ENCODE assay signal across 29 cellular contexts in the genomic region with DNA sequence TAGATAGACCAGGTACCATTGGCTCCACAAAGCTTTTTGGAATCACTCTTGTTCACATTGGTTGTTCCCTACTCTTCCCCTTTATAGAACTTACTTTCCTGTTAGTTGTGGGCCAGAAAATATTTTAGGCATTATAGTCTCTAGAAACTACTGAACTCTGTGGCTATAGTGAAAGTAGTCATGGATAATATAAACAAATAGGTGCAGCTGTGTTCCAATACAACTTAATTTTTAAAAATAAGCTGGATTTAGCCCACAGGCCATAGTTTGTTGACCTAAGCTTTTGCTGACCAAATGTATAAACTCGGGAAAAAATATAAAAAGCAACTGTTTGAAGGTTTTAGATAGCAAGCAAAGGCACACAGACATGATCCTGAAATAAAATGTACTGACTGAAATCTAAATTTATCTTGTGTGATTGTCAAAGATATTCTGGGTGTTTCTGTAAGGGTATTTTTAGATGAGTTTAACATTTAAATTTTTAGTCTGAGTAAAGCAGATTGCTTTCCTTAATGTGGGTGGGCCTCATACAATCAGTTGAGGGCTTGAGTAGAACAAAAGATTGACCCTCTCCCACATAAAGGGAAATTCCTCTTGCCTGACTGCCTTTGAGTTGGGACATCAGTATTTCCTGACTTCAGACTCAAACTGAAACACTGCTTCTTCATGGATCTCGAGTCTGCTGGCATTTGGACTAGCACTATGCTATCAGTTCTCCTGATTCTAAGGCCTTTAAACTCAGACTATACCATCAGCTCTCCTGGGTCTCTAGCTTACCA. TPM values are rescaled to one million over a fixed set of nuclear protein-coding genes. Genes with fewer than 3 reads are reported as not detected.
DNase-seq lines count a peak whose midpoint lies in the region; ATAC-seq and TF ChIP-seq lines count a peak whose summit lies in the region.
"Had no signal": no experiment of that assay in that cellular context is flagged by ENCODE, and none has a peak within 500 bp of the region (broad histone marks: within the 10 kb centered on the region; RNA-seq: fewer than 3 reads in every experiment).

No MANE protein-coding gene starts in this region.

- no peak overlapping the region for H3K27ac ChIP-seq in mesenchymal stem cell (ENCODE audit: low read length, poor library complexity, severe bottlenecking)
- peak overlapping the region; percentile 68 to 82 for H3K27ac ChIP-seq in aorta (ENCODE audit: low read depth in 1 of 2, low read length in 2 of 2)
- H3K27ac ChIP-seq: adrenal gland, esophagus muscularis mucosa, hepatocyte, parathyroid adenoma, testis, uterus had no signal

- H3K4me2 ChIP-seq in mesenchymal stem cell (ENCODE audit: low read length, poor library complexity, severe bottlenecking): no peak overlapping the region
- H3K4me2 ChIP-seq: hepatocyte, smooth muscle cell had no signal

- H2AK5ac ChIP-seq in mesenchymal stem cell (ENCODE audit: low read length, severe bottlenecking): no peak overlapping the region

- peaks cover 22% of the 10 kb centered on the region for H3K9me3 Mint-ChIP-seq in activated naive CD4-positive, alpha-beta T cell treated with anti-CD3 and anti-CD28 coated beads, Interleukin-2, amount 10 ng/mL, durations not matched to agents 7 days and 5 days

- no peak overlapping the region for H3K9ac ChIP-seq in mesenchymal stem cell (ENCODE audit: low read length)
- H3K9ac ChIP-seq: parathyroid adenoma had no signal

- CTCF ChIA-PET in activated naive CD4-positive, alpha-beta T cell treated with anti-CD3 and anti-CD28 coated beads, Interleukin-2, amount 10 ng/mL, durations not matched to agents 7 days and 5 days (lab: Charles Lee): interaction anchor here (0.6 to 0.7 kb wide), 2 partner anchors 10 to 438 kb away, joined by 3 to 4 read pairs; no protein-coding TSS in a partner anchor

- H3K14ac ChIP-seq in mesenchymal stem cell (ENCODE audit: low read length in 2 of 2): no peak overlapping the region

- H3K4me3 ChIP-seq in cardiac fibroblast (replicated peaks in 1 of 2; ENCODE audit: low read depth in 2 of 2, low read length in 2 of 2) (no peak overlapping the region), mesenchymal stem cell (ENCODE audit: insufficient read depth in 1 of 2, low read depth in 1 of 2, low read length in 2 of 2) (no peak overlapping the region), aorta (ENCODE audit: low read length in 2 of 2) (no peak overlapping the region)
- H3K4me3 ChIP-seq: adrenal gland, esophagus muscularis mucosa, hepatocyte, lung, MG63, mucosa of descending colon, smooth muscle cell, testis, uterus had no signal

- intact Hi-C loops in aorta (cut with DNase I): no loop called here

- H3K9me3 ChIP-seq in mesenchymal stem cell (ENCODE audit: control insufficient read depth, low read length) (peaks cover 46% of the 10 kb centered on the region), aorta (ENCODE audit: control insufficient read depth, low read length) (no peaks in the 10 kb centered on the region)
- H3K9me3 ChIP-seq: testis had no signal

- H3K36me3 Mint-ChIP-seq in activated naive CD4-positive, alpha-beta T cell treated with anti-CD3 and anti-CD28 coated beads, Interleukin-2, amount 10 ng/mL, durations not matched to agents 7 days and 5 days: peaks cover 78% of the 10 kb centered on the region

- no peak overlapping the region for H4K91ac ChIP-seq in mesenchymal stem cell (ENCODE audit: low read length)

- H2BK12ac ChIP-seq in mesenchymal stem cell (ENCODE audit: low read length in 2 of 2): no peak overlapping the region

- H3K36me3 ChIP-seq in mesenchymal stem cell (ENCODE audit: control insufficient read depth in 1 of 2, insufficient read depth in 2 of 2, low read depth in 1 of 2, low read length in 2 of 2) (peaks cover 3 to 81% of the 10 kb centered on the region in 2 experiments), aorta (ENCODE audit: control insufficient read depth in 1 of 2, insufficient read depth in 2 of 2, low read length in 1 of 2) (peaks cover 0 to 5% of the 10 kb centered on the region in 2 donors)
- H3K36me3 ChIP-seq: uterus had no signal

- H3K27ac Mint-ChIP-seq in activated naive CD4-positive, alpha-beta T cell treated with anti-CD3 and anti-CD28 coated beads, Interleukin-2, amount 10 ng/mL, durations not matched to agents 7 days and 5 days: peak overlapping the region; percentile 3
- H3K27ac Mint-ChIP-seq: activated naive CD4-positive, alpha-beta T cell treated with anti-CD3 and anti-CD28 coated beads for 36 hours; endodermal cell; stimulated activated naive CD8-positive, alpha-beta T cell treated with anti-CD3 and anti-CD28 coated beads, Interleukin-15, Interleukin-2, amounts not matched to agents 100 ng/mL and 50 ng/mL, for 24 hours; T-helper 1 cell treated with Interleukin-12 subunit alpha and Interleukin-12 subunit beta and Interleukin-4 antibody, amounts not matched to agents 30 μg/mL and 1 μg/mL, for 36 hours had no signal

- H3K4me3 Mint-ChIP-seq in activated naive CD4-positive, alpha-beta T cell treated with anti-CD3 and anti-CD28 coated beads, Interleukin-2, amount 10 ng/mL, durations not matched to agents 7 days and 5 days: no peak overlapping the region
- H3K4me3 Mint-ChIP-seq: activated naive CD4-positive, alpha-beta T cell treated with anti-CD3 and anti-CD28 coated beads for 36 hours; endodermal cell; stimulated activated naive CD8-positive, alpha-beta T cell treated with anti-CD3 and anti-CD28 coated beads, Interleukin-15, Interleukin-2, amounts not matched to agents 100 ng/mL and 50 ng/mL, for 24 hours; T-helper 1 cell treated with Interleukin-12 subunit alpha and Interleukin-12 subunit beta and Interleukin-4 antibody, amounts not matched to agents 30 μg/mL and 1 μg/mL, for 36 hours had no signal

- H3K27me3 Mint-ChIP-seq in activated naive CD4-positive, alpha-beta T cell treated with anti-CD3 and anti-CD28 coated beads, Interleukin-2, amount 10 ng/mL, durations not matched to agents 7 days and 5 days: no peaks in the 10 kb centered on the region
- H3K27me3 Mint-ChIP-seq: stimulated activated naive CD8-positive, alpha-beta T cell treated with anti-CD3 and anti-CD28 coated beads, Interleukin-15, Interleukin-2, amounts not matched to agents 100 ng/mL and 50 ng/mL, for 24 hours had no signal

- H3K4me1 ChIP-seq in mesenchymal stem cell (ENCODE audit: control insufficient read depth, insufficient read depth, low read depth, low read length): no peaks in the 10 kb centered on the region
- H3K4me1 ChIP-seq in aorta (ENCODE audit: control insufficient read depth in 1 of 2, insufficient read depth in 2 of 2, low read length in 2 of 2): peaks cover 2 to 3% of the 10 kb centered on the region in 2 donors
- H3K4me1 ChIP-seq: adrenal gland, esophagus muscularis mucosa, parathyroid adenoma, testis, uterus had no signal

- no peak overlapping the region for H4K8ac ChIP-seq in mesenchymal stem cell (ENCODE audit: low read length)

- no peak overlapping the region for H3K4ac ChIP-seq in mesenchymal stem cell (ENCODE audit: low read depth in 1 of 2, low read length in 2 of 2)

- H2BK15ac ChIP-seq in mesenchymal stem cell (ENCODE audit: low read depth, poor library complexity, severe bottlenecking): no peak overlapping the region

- H3K27me3 ChIP-seq in mesenchymal stem cell (ENCODE audit: control insufficient read depth in 1 of 2, insufficient read depth in 1 of 2, low read length in 2 of 2) (no peaks in the 10 kb centered on the region), aorta (ENCODE audit: control insufficient read depth in 1 of 2, insufficient read depth in 2 of 2, low read length in 1 of 2) (no peaks in the 10 kb centered on the region)
- H3K27me3 ChIP-seq: adrenal gland, esophagus muscularis mucosa, hepatocyte, MG63, testis, uterus had no signal

- 90% methylated on average over 2 of the region's 2 CpGs for WGBS in mesenchymal stem cell
- 28 to 31% methylated on average over 2 of the region's 2 CpGs for WGBS in aorta, 2 donors

- peaks cover 8% of the 10 kb centered on the region for H3K79me1 ChIP-seq in mesenchymal stem cell (replicated peaks; ENCODE audit: low read length, poor library complexity, severe bottlenecking)

- peaks cover 21% of the 10 kb centered on the region for H3K4me1 Mint-ChIP-seq in activated naive CD4-positive, alpha-beta T cell treated with anti-CD3 and anti-CD28 coated beads, Interleukin-2, amount 10 ng/mL, durations not matched to agents 7 days and 5 days
- H3K4me1 Mint-ChIP-seq: endodermal cell had no signal

- no peak overlapping the region for H3K23ac ChIP-seq in mesenchymal stem cell (ENCODE audit: low read length in 2 of 2)

- no peak overlapping the region for H2AFZ ChIP-seq in mesenchymal stem cell (ENCODE audit: low read depth, low read length)
- H2AFZ ChIP-seq: hepatocyte, parathyroid adenoma had no signal

- H2BK5ac ChIP-seq in mesenchymal stem cell (ENCODE audit: low read depth, low read length, poor library complexity, severe bottlenecking): no peak overlapping the region

- DNase-seq in activated naive CD4-positive, alpha-beta T cell treated with anti-CD3 and anti-CD28 coated beads, Interleukin-2, amount 10 ng/mL, durations not matched to agents 7 days and 5 days: no peak
- no peak for DNase-seq in activated naive CD4-positive, alpha-beta T cell (lab: John Stamatoyannopoulos, UW)
- DNase-seq in cardiac fibroblast (ENCODE audit: low read depth in 2 of 2): peak; percentile 57 to 62
- peak; percentile 7 for DNase-seq in mesenchymal stem cell
- no peak for DNase-seq in aorta
- DNase-seq in SW480 (ENCODE audit: low spot score): no peak
- DNase-seq in G401 (ENCODE audit: low spot score): no peak
- DNase-seq: activated naive CD4-positive, alpha-beta T cell treated with anti-CD3 and anti-CD28 coated beads for 36 hours; adrenal gland; DMS79; endodermal cell; KG1; MG63; mucosa of descending colon; NCI-H1930; NCI-H2171 treated with DMSO at 0.1 percent for 48 hours; NCI-H510A; PC-3; stimulated activated CD4-positive, alpha-beta T cell treated with anti-CD3 and anti-CD28 coated beads, Interleukin-1b, Interleukin-23, amount 100 ng/mL, for 48 hours; testis; uterus had no signal

- in situ Hi-C loops in G401 (cut with HindIII; ENCODE audit: low sequenced_read_pairs): no loop called here

- H3K18ac ChIP-seq in mesenchymal stem cell (ENCODE audit: low read depth in 1 of 2, low read length in 2 of 2): no peak overlapping the region

- no peak for TF ChIP-seq CTCF in cardiac fibroblast (IDR thresholded peaks at IDR 0.05; ENCODE audit: low read depth, low read length)

- ATAC-seq in aorta (ENCODE audit: low FRiP score) (no peak), HG03432 (IDR thresholded peaks at IDR 0.05; ENCODE audit: unreplicated experiment) (no peak)
- ATAC-seq: mucosa of descending colon, PC-3 had no signal

- H2BK120ac ChIP-seq in mesenchymal stem cell (ENCODE audit: low read depth, low read length): no peak overlapping the region

RNA-seq across cellular contexts. Expression of a gene that starts 13.2 kb away (rescaled TPM):
- 5.6 TPM for polyA plus RNA-seq in mesenchymal stem cell (2013, experiment 1 of 2)
- 6.4 TPM for polyA plus RNA-seq in mesenchymal stem cell (2013, experiment 2 of 2)
- 10 to 100 TPM; 17.5 to 20.4 TPM for total RNA-seq in aorta
- polyA plus RNA-seq in aorta: 10 to 100 TPM; 10.9 to 13.7 TPM
- total RNA-seq in G401 (2014; rRNA removed; shearing (Covaris generic)): 7.4 and 14.3 TPM in 2 replicates

RNA-seq across cellular contexts. Expression of a gene that starts 13.4 kb away (rescaled TPM):
- polyA plus RNA-seq in mesenchymal stem cell (2013, experiment 1 of 2): 1.1 TPM
- 1.5 TPM for polyA plus RNA-seq in mesenchymal stem cell (2013, experiment 2 of 2)
- 1 to 10 TPM; 4.3 to 6.0 TPM for total RNA-seq in aorta
- 1 to 10 TPM; 2.5 to 8.3 TPM for polyA plus RNA-seq in aorta
- 0.54 and 3.6 TPM in 2 replicates for total RNA-seq in G401 (2014; rRNA removed; shearing (Covaris generic))

Comparison
In these comparisons a context has a peak if more than half of its experiments do, and no peak if none do; other contexts are left out.
1. DNase-seq: peak in cardiac fibroblast (2 of 2) and mesenchymal stem cell (single experiment); none in activated naive CD4-positive, alpha-beta T cell treated with anti-CD3 and anti-CD28 coated beads, Interleukin-2, amount 10 ng/mL, durations not matched to agents 7 days and 5 days (single experiment), activated naive CD4-positive, alpha-beta T cell (0 of 4), aorta (0 of 2), SW480 (single experiment) and G401 (single experiment).